Comparison of ENCODE assay signal across 8 cellular contexts in genomic region chr17:82297280-82297803, GRCh38. TPM values are rescaled to one million over a fixed set of nuclear protein-coding genes. Genes with fewer than 3 reads are reported as not detected.
DNase-seq lines count a peak whose midpoint lies in the region; ATAC-seq and TF ChIP-seq lines count a peak whose summit lies in the region.

No MANE protein-coding gene starts in this region.

- no peaks in the 10 kb centered on the region for H4K20me1 ChIP-seq in Karpas-422 (ENCODE audit: insufficient read depth, low read depth, low read length)

- peak overlapping the region; percentile 69 for H3K4me3 ChIP-seq in Karpas-422 (ENCODE audit: low read length)

- DNase-seq in GM10248 (ENCODE audit: extremely low spot score) (peak; percentile 75), Karpas-422 (peak; percentile 59), MCF 10A (ENCODE audit: unreplicated experiment) (peak; percentile 96), lung microvascular endothelial cell (ENCODE audit: low read depth in 2 of 2) (peak; percentile 91 to 94), NCI-H524 treated with DMSO at 0.1 percent for 48 hours (lab: John Stamatoyannopoulos, UW) (no peak)
- DNase-seq in stimulated activated CD8-positive, alpha-beta memory T cell treated with anti-CD3 and anti-CD28 coated beads, Interleukin-15, amount 100 ng/mL, for 48 hours (ENCODE audit: low read depth in 2 of 2): peak; percentile 91 to 93

- H3K36me3 Mint-ChIP-seq in MCF 10A (ENCODE audit: insufficient read depth, unreplicated experiment): peaks cover 5% of the 10 kb centered on the region

- no peaks in the 10 kb centered on the region for H3K9me3 Mint-ChIP-seq in MCF 10A (ENCODE audit: unreplicated experiment)

- BruUV-seq in MCF 10A (replicated peaks; lab: Mats Ljungman, UMichigan): TSS peak; percentile 39

- no peaks in the 10 kb centered on the region for H3K79me2 ChIP-seq in Karpas-422 (ENCODE audit: low read length)

- peaks cover 56% of the 10 kb centered on the region for H3K4me1 Mint-ChIP-seq in MCF 10A (ENCODE audit: insufficient read depth, unreplicated experiment)

- H3K27me3 Mint-ChIP-seq in MCF 10A (ENCODE audit: insufficient read depth, unreplicated experiment): no peaks in the 10 kb centered on the region

- TF ChIP-seq CTCF in GM10248 (IDR thresholded peaks at IDR 0.05; ENCODE audit: control extremely low read depth, extremely low read depth, low read depth, missing control alignments) (no peak), VCaP (conservative IDR thresholded peaks at IDR 0.05) (no peak), MCF 10A (IDR thresholded peaks at IDR 0.05; ENCODE audit: unreplicated experiment) (no peak)

- H3K9me3 ChIP-seq in Karpas-422 (ENCODE audit: low read length): no peaks in the 10 kb centered on the region

- peak overlapping the region; percentile 90 for H3K4me2 ChIP-seq in Karpas-422 (ENCODE audit: low read depth, low read length, poor library complexity, severe bottlenecking)

- peak overlapping the region; percentile 98 for H3K27ac Mint-ChIP-seq in MCF 10A (ENCODE audit: low read depth, unreplicated experiment)

- peak overlapping the region; percentile 92 for H3K4me3 Mint-ChIP-seq in MCF 10A (ENCODE audit: unreplicated experiment)

- no peak for ATAC-seq in HG03039 (IDR thresholded peaks at IDR 0.05; ENCODE audit: unreplicated experiment)

- H2AFZ ChIP-seq in Karpas-422 (ENCODE audit: low read length): peak overlapping the region; percentile 88

- peaks cover 30% of the 10 kb centered on the region for H3K4me1 ChIP-seq in Karpas-422 (ENCODE audit: low read length)

- no peaks in the 10 kb centered on the region for H3K9me2 ChIP-seq in Karpas-422 (replicated peaks; ENCODE audit: insufficient read depth, low read length)

- H3K36me3 ChIP-seq in Karpas-422 (ENCODE audit: insufficient read depth, low read length): no peaks in the 10 kb centered on the region

- no peaks in the 10 kb centered on the region for H3K27me3 ChIP-seq in Karpas-422 (ENCODE audit: low read length)

- CTCF ChIA-PET in GM10248 (lab: Yijun Ruan, JAX) (interaction anchor here (1.1 to 6.8 kb wide), 7 partner anchors 9 to 152 kb away, joined by 3 to 59 read pairs (median 5); no protein-coding TSS in a partner anchor), MCF 10A (lab: Yijun Ruan, JAX) (interaction anchor here (0.7 to 1.4 kb wide), 4 partner anchors 9 to 254 kb away, joined by 3 to 5 read pairs (median 4); no protein-coding TSS in a partner anchor)

- intact Hi-C loops in MCF 10A (cut with micrococcal nuclease): loop anchor here (1.0 kb wide), 1 partner anchor 51 kb away; no protein-coding TSS in a partner anchor

- POLR2A ChIA-PET in GM10248 (lab: Yijun Ruan, JAX): interaction anchor here (0.7 to 1.0 kb wide), 2 partner anchors 59 to 368 kb away, joined by 5 to 6 read pairs; no protein-coding TSS in a partner anchor
- POLR2A ChIA-PET in MCF 10A (lab: Yijun Ruan, JAX): interaction anchor here (0.6 to 3.8 kb wide), 36 partner anchors 9 to 712 kb away, joined by 3 to 88 read pairs (median 6); partner anchors contain the start of genes CCDC57, CD7, CSNK1D and FOXK2

- H3K27ac ChIP-seq in Karpas-422 (ENCODE audit: low read length): no peak overlapping the region
- H3K27ac ChIP-seq in VCaP: peak overlapping the region; percentile 99

- H3K9ac ChIP-seq in Karpas-422 (ENCODE audit: low read length): peak overlapping the region; percentile 72

RNA-seq across cellular contexts. Expression of gene CD7, which starts 20.1 kb away (rescaled TPM):
- total RNA-seq in Karpas-422 (2014; rRNA removed; shearing (Covaris generic); ENCODE audit: low replicate concordance): not detected in 2 replicates
- 0.63 and 0.71 TPM in 2 replicates for total RNA-seq in MCF 10A (2022)
- under 0.01 TPM in 1 of 2 replicates, not detected in the other for total RNA-seq in lung microvascular endothelial cell

RNA-seq across cellular contexts. Expression of gene CSNK1D, which starts 23.8 kb away (rescaled TPM):
- total RNA-seq in Karpas-422 (2014; rRNA removed; shearing (Covaris generic); ENCODE audit: low replicate concordance): 27.1 and 30.6 TPM in 2 replicates
- total RNA-seq in MCF 10A (2022) (191 and 193 TPM in 2 replicates), lung microvascular endothelial cell (38.8 and 41.3 TPM in 2 replicates)

RNA-seq across cellular contexts. Expression of gene SECTM1, which starts 36.2 kb away (rescaled TPM):
- total RNA-seq in Karpas-422 (2014; rRNA removed; shearing (Covaris generic); ENCODE audit: low replicate concordance): 0.72 TPM in 1 of 2 replicates, not detected in the other
- total RNA-seq in MCF 10A (2022) (7.5 and 13.4 TPM in 2 replicates), lung microvascular endothelial cell (1.3 and 1.8 TPM in 2 replicates)
